In the genomic region with DNA sequence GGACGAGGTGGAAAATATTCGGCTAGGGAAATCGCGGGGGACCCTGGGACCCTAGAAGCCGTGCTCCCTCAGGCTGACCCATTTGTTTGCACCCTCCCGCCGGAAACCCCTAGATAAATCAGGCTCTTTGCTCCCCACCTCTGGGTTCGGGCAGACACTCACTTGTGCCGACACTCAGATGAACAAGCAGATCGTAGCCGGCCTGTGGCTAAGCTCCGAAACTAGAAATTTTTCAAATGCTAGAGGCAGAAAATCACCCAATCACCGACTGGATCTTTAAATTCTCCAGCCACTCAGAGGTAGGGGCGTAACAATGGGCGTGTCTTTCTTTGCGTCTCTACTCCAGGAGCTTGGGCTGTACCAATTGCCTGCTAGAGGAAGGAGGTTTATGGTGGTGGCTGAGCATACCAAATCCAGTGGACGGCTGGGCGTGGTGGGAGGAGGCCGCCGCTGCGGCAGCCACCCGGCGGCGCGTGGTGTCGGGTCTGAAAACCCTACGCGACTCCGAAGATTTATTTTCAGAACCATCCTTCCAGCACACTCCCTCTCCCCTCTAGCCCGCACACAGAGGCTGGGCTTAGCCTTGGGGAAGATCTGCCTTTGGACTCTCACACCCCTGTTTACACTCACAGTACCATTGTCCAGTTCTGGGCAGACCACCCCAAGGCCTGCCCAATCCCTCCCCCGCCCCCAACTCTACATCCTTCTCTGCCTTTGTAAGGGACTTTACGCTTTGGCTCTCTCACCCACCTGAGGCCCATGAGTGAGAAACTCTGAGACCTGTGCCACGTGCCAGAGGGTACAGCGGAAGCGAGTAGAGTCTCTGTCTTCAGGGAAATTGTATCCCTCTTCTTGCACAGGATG, we compare ENCODE assay signal across 1 cellular context.
TF ChIP-seq lines count a peak whose summit lies in the region.

A gene with protein sequence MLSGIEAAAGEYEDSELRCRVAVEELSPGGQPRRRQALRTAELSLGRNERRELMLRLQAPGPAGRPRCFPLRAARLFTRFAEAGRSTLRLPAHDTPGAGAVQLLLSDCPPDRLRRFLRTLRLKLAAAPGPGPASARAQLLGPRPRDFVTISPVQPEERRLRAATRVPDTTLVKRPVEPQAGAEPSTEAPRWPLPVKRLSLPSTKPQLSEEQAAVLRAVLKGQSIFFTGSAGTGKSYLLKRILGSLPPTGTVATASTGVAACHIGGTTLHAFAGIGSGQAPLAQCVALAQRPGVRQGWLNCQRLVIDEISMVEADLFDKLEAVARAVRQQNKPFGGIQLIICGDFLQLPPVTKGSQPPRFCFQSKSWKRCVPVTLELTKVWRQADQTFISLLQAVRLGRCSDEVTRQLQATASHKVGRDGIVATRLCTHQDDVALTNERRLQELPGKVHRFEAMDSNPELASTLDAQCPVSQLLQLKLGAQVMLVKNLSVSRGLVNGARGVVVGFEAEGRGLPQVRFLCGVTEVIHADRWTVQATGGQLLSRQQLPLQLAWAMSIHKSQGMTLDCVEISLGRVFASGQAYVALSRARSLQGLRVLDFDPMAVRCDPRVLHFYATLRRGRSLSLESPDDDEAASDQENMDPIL (minus strand): TSS at position 217 of the 864 bp plus-strand sequence. CDS start 1,312 bp downstream, outside the sequence.

TF ChIP-seq in HepG2, 621 proteins besides CTCF, POLR2A, EP300 and RAD21 (continued from another document and continues in another):
- peak; percentile 29 for TF ChIP-seq RXRB (CRISPR knock-in tag; IDR thresholded peaks at IDR 0.05; ENCODE audit: borderline replicate concordance)
- TF ChIP-seq ZNF12 (CRISPR knock-in tag; IDR thresholded peaks at IDR 0.05) = peak; percentile 26; the same call in 1 of the 2 replicates
- TF ChIP-seq PLSCR1 (CRISPR knock-in tag; IDR thresholded peaks at IDR 0.05; ENCODE audit: borderline replicate concordance) = no peak
- TF ChIP-seq NR2C2 (CRISPR knock-in tag; IDR thresholded peaks at IDR 0.05; ENCODE audit: borderline replicate concordance) = no peak; the same call in 1 of the 2 replicates
- TF ChIP-seq PAF1 (CRISPR knock-in tag; IDR thresholded peaks at IDR 0.05) = no peak
- no peak for TF ChIP-seq REXO4 (CRISPR knock-in tag; IDR thresholded peaks at IDR 0.05; ENCODE audit: borderline replicate concordance)
- no peak for TF ChIP-seq MAFF (IDR thresholded peaks at IDR 0.05; ENCODE audit: low read depth, low read length)
- no peak for TF ChIP-seq SSRP1 (CRISPR knock-in tag; IDR thresholded peaks at IDR 0.05)
- TF ChIP-seq ZNF512 (CRISPR knock-in tag; IDR thresholded peaks at IDR 0.05) = no peak
- TF ChIP-seq SATB2 (CRISPR knock-in tag; IDR thresholded peaks at IDR 0.05) = no peak
- peak; percentile 89 for TF ChIP-seq HDAC1 (CRISPR knock-in tag; IDR thresholded peaks at IDR 0.05)
- peak; percentile 92 for TF ChIP-seq SIN3B (IDR thresholded peaks at IDR 0.05; ENCODE audit: low read length)
- TF ChIP-seq ZNF431 (CRISPR knock-in tag; IDR thresholded peaks at IDR 0.05; ENCODE audit: borderline replicate concordance, low read depth) = no peak
- TF ChIP-seq FOXK1 (CRISPR knock-in tag; IDR thresholded peaks at IDR 0.05; ENCODE audit: borderline replicate concordance, low read depth) = peak; percentile 79
- TF ChIP-seq TEAD3 (CRISPR knock-in tag; optimal IDR thresholded peaks at IDR 0.05; ENCODE audit: borderline replicate concordance) = peak; percentile 46
- no peak for TF ChIP-seq NFIB (CRISPR knock-in tag; IDR thresholded peaks at IDR 0.05; ENCODE audit: borderline replicate concordance)
- peak; percentile 65 for TF ChIP-seq ATF1 (CRISPR knock-in tag; IDR thresholded peaks at IDR 0.05)
- no peak for TF ChIP-seq ZBTB8A (CRISPR knock-in tag; IDR thresholded peaks at IDR 0.05; ENCODE audit: borderline replicate concordance, low read depth)
- TF ChIP-seq FOSL2 (CRISPR knock-in tag; IDR thresholded peaks at IDR 0.05) = peak; percentile 17; the same call in 1 of the 2 replicates
- TF ChIP-seq KMT2A (CRISPR knock-in tag; IDR thresholded peaks at IDR 0.05) = peak; percentile 62; the same call in 1 of the 2 replicates
- TF ChIP-seq RFX1 (IDR thresholded peaks at IDR 0.05) = no peak
- peak; percentile 32; the same call in 1 of the 2 replicates for TF ChIP-seq ATF7-NPFF (CRISPR knock-in tag; IDR thresholded peaks at IDR 0.05; ENCODE audit: low read depth)
- TF ChIP-seq SP1 (IDR thresholded peaks at IDR 0.05) = no peak
- peak; percentile 81 for TF ChIP-seq SP1 (CRISPR knock-in tag; IDR thresholded peaks at IDR 0.05)
- peak; percentile 85 for TF ChIP-seq ZNF317 (CRISPR knock-in tag; IDR thresholded peaks at IDR 0.05)
- TF ChIP-seq, protein P1, sequence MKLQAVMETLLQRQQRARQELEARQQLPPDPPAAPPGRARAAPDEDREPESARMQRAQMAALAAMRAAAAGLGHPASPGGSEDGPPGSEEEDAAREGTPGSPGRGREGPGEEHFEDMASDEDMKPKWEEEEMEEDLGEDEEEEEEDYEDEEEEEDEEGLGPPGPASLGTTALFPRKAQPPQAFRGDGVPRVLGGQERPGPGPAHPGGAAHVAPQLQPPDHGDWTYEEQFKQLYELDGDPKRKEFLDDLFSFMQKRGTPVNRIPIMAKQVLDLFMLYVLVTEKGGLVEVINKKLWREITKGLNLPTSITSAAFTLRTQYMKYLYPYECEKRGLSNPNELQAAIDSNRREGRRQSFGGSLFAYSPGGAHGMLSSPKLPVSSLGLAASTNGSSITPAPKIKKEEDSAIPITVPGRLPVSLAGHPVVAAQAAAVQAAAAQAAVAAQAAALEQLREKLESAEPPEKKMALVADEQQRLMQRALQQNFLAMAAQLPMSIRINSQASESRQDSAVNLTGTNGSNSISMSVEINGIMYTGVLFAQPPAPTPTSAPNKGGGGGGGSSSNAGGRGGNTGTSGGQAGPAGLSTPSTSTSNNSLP (IDR thresholded peaks at IDR 0.05; ENCODE audit: low read depth, low read length) = no peak
- TF ChIP-seq PAWR (CRISPR knock-in tag; IDR thresholded peaks at IDR 0.05; ENCODE audit: borderline replicate concordance) = no peak
- TF ChIP-seq, protein P2, sequence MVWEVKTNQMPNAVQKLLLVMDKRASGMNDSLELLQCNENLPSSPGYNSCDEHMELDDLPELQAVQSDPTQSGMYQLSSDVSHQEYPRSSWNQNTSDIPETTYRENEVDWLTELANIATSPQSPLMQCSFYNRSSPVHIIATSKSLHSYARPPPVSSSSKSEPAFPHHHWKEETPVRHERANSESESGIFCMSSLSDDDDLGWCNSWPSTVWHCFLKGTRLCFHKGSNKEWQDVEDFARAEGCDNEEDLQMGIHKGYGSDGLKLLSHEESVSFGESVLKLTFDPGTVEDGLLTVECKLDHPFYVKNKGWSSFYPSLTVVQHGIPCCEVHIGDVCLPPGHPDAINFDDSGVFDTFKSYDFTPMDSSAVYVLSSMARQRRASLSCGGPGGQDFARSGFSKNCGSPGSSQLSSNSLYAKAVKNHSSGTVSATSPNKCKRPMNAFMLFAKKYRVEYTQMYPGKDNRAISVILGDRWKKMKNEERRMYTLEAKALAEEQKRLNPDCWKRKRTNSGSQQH (CRISPR knock-in tag; IDR thresholded peaks at IDR 0.05; ENCODE audit: low read depth) = peak; percentile 68; the same call in 1 of the 2 replicates
- peak; percentile 95 for TF ChIP-seq ARID4A (CRISPR knock-in tag; IDR thresholded peaks at IDR 0.05; ENCODE audit: borderline replicate concordance)
- TF ChIP-seq ESRRA (CRISPR knock-in tag; IDR thresholded peaks at IDR 0.05; ENCODE audit: low read depth) = no peak
- TF ChIP-seq, protein P3, sequence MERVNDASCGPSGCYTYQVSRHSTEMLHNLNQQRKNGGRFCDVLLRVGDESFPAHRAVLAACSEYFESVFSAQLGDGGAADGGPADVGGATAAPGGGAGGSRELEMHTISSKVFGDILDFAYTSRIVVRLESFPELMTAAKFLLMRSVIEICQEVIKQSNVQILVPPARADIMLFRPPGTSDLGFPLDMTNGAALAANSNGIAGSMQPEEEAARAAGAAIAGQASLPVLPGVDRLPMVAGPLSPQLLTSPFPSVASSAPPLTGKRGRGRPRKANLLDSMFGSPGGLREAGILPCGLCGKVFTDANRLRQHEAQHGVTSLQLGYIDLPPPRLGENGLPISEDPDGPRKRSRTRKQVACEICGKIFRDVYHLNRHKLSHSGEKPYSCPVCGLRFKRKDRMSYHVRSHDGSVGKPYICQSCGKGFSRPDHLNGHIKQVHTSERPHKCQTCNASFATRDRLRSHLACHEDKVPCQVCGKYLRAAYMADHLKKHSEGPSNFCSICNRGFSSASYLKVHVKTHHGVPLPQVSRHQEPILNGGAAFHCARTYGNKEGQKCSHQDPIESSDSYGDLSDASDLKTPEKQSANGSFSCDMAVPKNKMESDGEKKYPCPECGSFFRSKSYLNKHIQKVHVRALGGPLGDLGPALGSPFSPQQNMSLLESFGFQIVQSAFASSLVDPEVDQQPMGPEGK (CRISPR knock-in tag; IDR thresholded peaks at IDR 0.05) = peak; percentile 61
- no peak for TF ChIP-seq ZNF570 (CRISPR knock-in tag; IDR thresholded peaks at IDR 0.05; ENCODE audit: borderline replicate concordance)
- TF ChIP-seq, protein P4, sequence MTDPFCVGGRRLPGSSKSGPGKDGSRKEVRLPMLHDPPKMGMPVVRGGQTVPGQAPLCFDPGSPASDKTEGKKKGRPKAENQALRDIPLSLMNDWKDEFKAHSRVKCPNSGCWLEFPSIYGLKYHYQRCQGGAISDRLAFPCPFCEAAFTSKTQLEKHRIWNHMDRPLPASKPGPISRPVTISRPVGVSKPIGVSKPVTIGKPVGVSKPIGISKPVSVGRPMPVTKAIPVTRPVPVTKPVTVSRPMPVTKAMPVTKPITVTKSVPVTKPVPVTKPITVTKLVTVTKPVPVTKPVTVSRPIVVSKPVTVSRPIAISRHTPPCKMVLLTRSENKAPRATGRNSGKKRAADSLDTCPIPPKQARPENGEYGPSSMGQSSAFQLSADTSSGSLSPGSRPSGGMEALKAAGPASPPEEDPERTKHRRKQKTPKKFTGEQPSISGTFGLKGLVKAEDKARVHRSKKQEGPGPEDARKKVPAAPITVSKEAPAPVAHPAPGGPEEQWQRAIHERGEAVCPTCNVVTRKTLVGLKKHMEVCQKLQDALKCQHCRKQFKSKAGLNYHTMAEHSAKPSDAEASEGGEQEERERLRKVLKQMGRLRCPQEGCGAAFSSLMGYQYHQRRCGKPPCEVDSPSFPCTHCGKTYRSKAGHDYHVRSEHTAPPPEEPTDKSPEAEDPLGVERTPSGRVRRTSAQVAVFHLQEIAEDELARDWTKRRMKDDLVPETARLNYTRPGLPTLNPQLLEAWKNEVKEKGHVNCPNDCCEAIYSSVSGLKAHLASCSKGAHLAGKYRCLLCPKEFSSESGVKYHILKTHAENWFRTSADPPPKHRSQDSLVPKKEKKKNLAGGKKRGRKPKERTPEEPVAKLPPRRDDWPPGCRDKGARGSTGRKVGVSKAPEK (CRISPR knock-in tag; IDR thresholded peaks at IDR 0.05; ENCODE audit: borderline replicate concordance) = no peak
- no peak for TF ChIP-seq ZSCAN25 (CRISPR knock-in tag; IDR thresholded peaks at IDR 0.05)
